In genomic region chr6:37257320-37257633, GRCh38 we compare ENCODE assay signal across 8 cellular contexts. TPM values are rescaled to one million over a fixed set of nuclear protein-coding genes. Genes with fewer than 3 reads are reported as not detected.
DNase-seq lines count a peak whose midpoint lies in the region; ATAC-seq and TF ChIP-seq lines count a peak whose summit lies in the region.

No MANE protein-coding gene starts in this region.

- H3K9ac ChIP-seq in SK-N-MC (ENCODE audit: insufficient read length), result no peak overlapping the region

- no peaks in the 10 kb centered on the region for H3K27me3 Mint-ChIP-seq in progenitor cell of endocrine pancreas

- peaks cover 14% of the 10 kb centered on the region for H3K4me1 Mint-ChIP-seq in progenitor cell of endocrine pancreas (ENCODE audit: low read depth)

- H3K27ac Mint-ChIP-seq in progenitor cell of endocrine pancreas, result no peak overlapping the region

- no peak for TF ChIP-seq CTCF in GM12864 (IDR thresholded peaks at IDR 0.05; ENCODE audit: low read depth, low read length, missing control alignments)
- TF ChIP-seq CTCF in fibroblast of pulmonary artery (IDR thresholded peaks at IDR 0.05; ENCODE audit: low read length, missing control alignments), result no peak
- no peak for TF ChIP-seq CTCF in progenitor cell of endocrine pancreas (IDR thresholded peaks at IDR 0.05; ENCODE audit: unreplicated experiment)

- H3K9me3 ChIP-seq in SK-N-MC (ENCODE audit: low read depth, low read length), result no peaks in the 10 kb centered on the region

- H3K9me3 Mint-ChIP-seq in progenitor cell of endocrine pancreas (ENCODE audit: low read depth), result no peaks in the 10 kb centered on the region

- DNase-seq in GM12864 (ENCODE audit: low read depth) (no peak), SK-N-MC (ENCODE audit: low read depth, low spot score) (no peak), fibroblast of pulmonary artery (ENCODE audit: low read depth) (no peak), progenitor cell of endocrine pancreas (ENCODE audit: low spot score, unreplicated experiment) (no peak), NCI-H146 (lab: John Stamatoyannopoulos, UW) (no peak)
- no peak for DNase-seq in activated CD4-positive, alpha-beta T cell treated with anti-CD3 and anti-CD28 coated beads for 48 hours

- no peak overlapping the region for H3K27ac ChIP-seq in SK-N-MC

- H3K36me3 ChIP-seq in SK-N-MC (ENCODE audit: insufficient read depth, low read length), result no peaks in the 10 kb centered on the region; the same call in 1 of the 2 replicates

- peak overlapping the region; percentile 98 for H3K4me3 Mint-ChIP-seq in progenitor cell of endocrine pancreas (ENCODE audit: low read depth)

- ATAC-seq in HG03571 (IDR thresholded peaks at IDR 0.05; ENCODE audit: unreplicated experiment) (no peak), HG03139 (IDR thresholded peaks at IDR 0.05; ENCODE audit: unreplicated experiment) (no peak)

- no peaks in the 10 kb centered on the region for H3K36me3 Mint-ChIP-seq in progenitor cell of endocrine pancreas (ENCODE audit: insufficient read depth)

- H3K4me3 ChIP-seq in GM12864 (ENCODE audit: low read depth, low read length) (peak overlapping the region; percentile 94), SK-N-MC (peak overlapping the region; percentile 95), fibroblast of pulmonary artery (replicated peaks; ENCODE audit: low read depth, low read length) (peak overlapping the region; percentile 94)

RNA-seq across cellular contexts. Expression of gene TBC1D22B, which starts 0.3 kb away (rescaled TPM):
- 14.6 and 17.1 TPM in 2 replicates for total RNA-seq in progenitor cell of endocrine pancreas

RNA-seq across cellular contexts. Expression of gene TMEM217, which starts 0.7 kb away (rescaled TPM):
- total RNA-seq in progenitor cell of endocrine pancreas, result 1.4 and 2.5 TPM in 2 replicates
